In the genomic region with DNA sequence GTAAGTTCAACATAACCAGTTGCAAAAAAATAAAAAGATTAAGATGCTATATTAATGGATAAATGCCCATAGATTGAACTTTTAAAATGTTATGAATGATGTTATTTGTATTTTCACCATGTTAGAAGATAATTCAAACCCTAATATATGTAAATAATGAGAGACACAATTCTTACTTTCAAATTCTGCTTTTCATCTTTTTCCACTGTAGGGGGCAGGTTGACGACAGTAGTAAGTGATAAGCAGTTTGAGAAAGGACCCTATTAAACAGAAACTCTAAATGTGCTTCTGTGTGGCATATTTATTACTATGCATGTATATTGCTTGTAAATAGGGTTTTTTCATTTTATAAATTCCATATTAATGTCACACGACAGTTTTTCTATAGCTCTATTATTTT, we compare ENCODE assay signal across 16 cellular contexts.
A peak's percentile ranks its signal among the peaks of the same experiment; 100 is the strongest.
DNase-seq lines count a peak whose midpoint lies in the region; TF ChIP-seq lines count a peak whose summit lies in the region.
"Had no signal": no experiment of that assay in that cellular context is flagged by ENCODE, and none has a peak within 500 bp of the region (broad histone marks: within the 10 kb centered on the region; RNA-seq: fewer than 3 reads in every experiment).

No MANE protein-coding gene starts in this region.

- H3K36me3 ChIP-seq in Loucy (ENCODE audit: insufficient read depth, low read length) = no peaks in the 10 kb centered on the region
- no peaks in the 10 kb centered on the region for H3K36me3 ChIP-seq in brain microvascular endothelial cell (replicated peaks)
- no peaks in the 10 kb centered on the region for H3K36me3 ChIP-seq in colonic mucosa
- H3K36me3 ChIP-seq: HAP-1, Peyer's patch had no signal

- H3K9ac ChIP-seq in Loucy (ENCODE audit: low read depth, low read length, poor library complexity, severe bottlenecking) = no peak overlapping the region
- H3K9ac ChIP-seq in colonic mucosa (ENCODE audit: low read depth in 2 of 2, low read length in 2 of 2) = no peak overlapping the region

- H3K27ac ChIP-seq in brain microvascular endothelial cell (no peak overlapping the region), colonic mucosa (no peak overlapping the region)
- H3K27ac ChIP-seq: Peyer's patch had no signal

- H3K4me2 ChIP-seq in Loucy (ENCODE audit: low read depth, low read length, poor library complexity, severe bottlenecking) = no peak overlapping the region

- H3F3A ChIP-seq in Loucy (ENCODE audit: low read depth) = no peaks in the 10 kb centered on the region

- intact Hi-C loops in colonic mucosa (cut with DNase I) = no loop called here

- H3K4me1 ChIP-seq in Loucy (ENCODE audit: insufficient read depth, low read length, poor library complexity, severe bottlenecking) = peaks cover 10% of the 10 kb centered on the region
- no peaks in the 10 kb centered on the region for H3K4me1 ChIP-seq in colonic mucosa
- H3K4me1 ChIP-seq: HAP-1, Peyer's patch had no signal

- DNase-seq in EH (ENCODE audit: low read depth) = peak; percentile 24
- no peak for DNase-seq in brain microvascular endothelial cell
- DNase-seq in medulla oblongata (ENCODE audit: extremely low spot score) = peak; percentile 19
- no peak for DNase-seq in hippocampal formation (lab: John Stamatoyannopoulos, UW)
- DNase-seq in NCI-H146 (lab: John Stamatoyannopoulos, UW) = no peak
- DNase-seq in colonic mucosa = no peak
- no peak for DNase-seq in activated T-cell treated with anti-CD3 and anti-CD28 coated beads for 4 hours
- DNase-seq: AML-193; kidney; midbrain; NCI-H2029; occipital lobe; Peyer's patch; stimulated activated CD4-positive, alpha-beta T cell treated with anti-CD3 and anti-CD28 coated beads, Interleukin-1b, Interleukin-23, amount 100 ng/mL, for 48 hours had no signal

- H3K4me3 ChIP-seq in Loucy (ENCODE audit: low read length, poor library complexity, severe bottlenecking) (no peak overlapping the region), brain microvascular endothelial cell (ENCODE audit: low read depth, low read length) (no peak overlapping the region), colonic mucosa (no peak overlapping the region)
- H3K4me3 ChIP-seq: HAP-1, Peyer's patch had no signal

- no peaks in the 10 kb centered on the region for H3K9me2 ChIP-seq in Loucy (replicated peaks; ENCODE audit: low read depth, low read length)

- no peak overlapping the region for H2AFZ ChIP-seq in Loucy (ENCODE audit: low read length)

- no peaks in the 10 kb centered on the region for H3K79me2 ChIP-seq in Loucy (ENCODE audit: insufficient read depth, low read length)

- H3K27me3 ChIP-seq in Loucy (ENCODE audit: insufficient read depth, low read length, poor library complexity, severe bottlenecking) (no peaks in the 10 kb centered on the region), brain microvascular endothelial cell (replicated peaks) (no peaks in the 10 kb centered on the region), colonic mucosa (no peaks in the 10 kb centered on the region)
- H3K27me3 ChIP-seq: Peyer's patch had no signal

- TF ChIP-seq CTCF in Loucy (conservative IDR thresholded peaks at IDR 0.05; ENCODE audit: low read length) (peak; percentile 61), brain microvascular endothelial cell (IDR thresholded peaks at IDR 0.05; ENCODE audit: low read depth, low read length, missing control alignments) (peak; percentile 33), colonic mucosa (IDR thresholded peaks at IDR 0.05) (no peak)

- in situ Hi-C loops in brain microvascular endothelial cell (cut with HindIII; ENCODE audit: low pct_ligation_motif_present, low sequenced_read_pairs) = no loop called here

- no peaks in the 10 kb centered on the region for H4K20me1 ChIP-seq in Loucy (ENCODE audit: insufficient read depth, low read length, poor library complexity, severe bottlenecking)

- no peaks in the 10 kb centered on the region for H3K9me3 ChIP-seq in Loucy (ENCODE audit: insufficient read depth, low read depth, low read length)
- H3K9me3 ChIP-seq in colonic mucosa = no peaks in the 10 kb centered on the region
- H3K9me3 ChIP-seq: HAP-1, Peyer's patch had no signal

Comparison
In these comparisons a context has a peak if more than half of its experiments do, and no peak if none do; other contexts are left out.
1. DNase-seq: peak in EH (single experiment) and medulla oblongata (single experiment); none in brain microvascular endothelial cell (single experiment), hippocampal formation (0 of 2), NCI-H146 (single experiment), colonic mucosa (single experiment) and activated T-cell treated with anti-CD3 and anti-CD28 coated beads for 4 hours (single experiment).